ENCODE assay signal across 1 cellular context in the genomic region with DNA sequence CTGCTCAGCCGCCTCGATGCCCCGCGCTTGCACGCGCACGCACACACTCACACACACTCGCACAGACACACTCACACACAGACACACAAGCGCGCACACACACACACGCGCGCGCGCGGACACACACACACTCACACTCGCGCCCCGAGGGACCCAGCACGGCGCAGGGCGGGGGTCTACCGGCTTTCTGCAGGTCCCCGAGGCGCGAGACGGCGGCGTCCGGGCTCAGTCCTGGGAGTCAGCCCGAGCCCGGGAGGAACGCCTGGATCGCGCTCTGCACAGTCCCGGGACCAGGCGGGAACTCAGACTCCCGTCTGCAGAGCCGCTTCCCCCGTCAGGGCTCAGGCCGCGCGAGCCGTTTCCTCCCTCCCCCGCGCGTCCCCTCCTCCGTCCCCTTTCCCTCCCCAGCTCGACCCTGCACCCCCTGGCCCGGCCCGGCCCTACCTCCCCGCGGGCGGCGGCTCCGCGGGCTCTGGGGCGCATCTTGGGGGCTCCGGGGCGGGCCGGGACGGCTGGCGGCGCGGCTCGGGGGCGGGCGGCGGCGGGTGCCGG.
TF ChIP-seq lines count a peak whose summit lies in the region.

No MANE protein-coding gene starts in this region.

TF ChIP-seq in IMR-90, 13 proteins besides CTCF, POLR2A, EP300 and RAD21:
- TF ChIP-seq, protein P1, sequence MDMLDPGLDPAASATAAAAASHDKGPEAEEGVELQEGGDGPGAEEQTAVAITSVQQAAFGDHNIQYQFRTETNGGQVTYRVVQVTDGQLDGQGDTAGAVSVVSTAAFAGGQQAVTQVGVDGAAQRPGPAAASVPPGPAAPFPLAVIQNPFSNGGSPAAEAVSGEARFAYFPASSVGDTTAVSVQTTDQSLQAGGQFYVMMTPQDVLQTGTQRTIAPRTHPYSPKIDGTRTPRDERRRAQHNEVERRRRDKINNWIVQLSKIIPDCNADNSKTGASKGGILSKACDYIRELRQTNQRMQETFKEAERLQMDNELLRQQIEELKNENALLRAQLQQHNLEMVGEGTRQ (IDR thresholded peaks at IDR 0.05; ENCODE audit: low read depth, low read length) = no peak
- TF ChIP-seq, protein P2, sequence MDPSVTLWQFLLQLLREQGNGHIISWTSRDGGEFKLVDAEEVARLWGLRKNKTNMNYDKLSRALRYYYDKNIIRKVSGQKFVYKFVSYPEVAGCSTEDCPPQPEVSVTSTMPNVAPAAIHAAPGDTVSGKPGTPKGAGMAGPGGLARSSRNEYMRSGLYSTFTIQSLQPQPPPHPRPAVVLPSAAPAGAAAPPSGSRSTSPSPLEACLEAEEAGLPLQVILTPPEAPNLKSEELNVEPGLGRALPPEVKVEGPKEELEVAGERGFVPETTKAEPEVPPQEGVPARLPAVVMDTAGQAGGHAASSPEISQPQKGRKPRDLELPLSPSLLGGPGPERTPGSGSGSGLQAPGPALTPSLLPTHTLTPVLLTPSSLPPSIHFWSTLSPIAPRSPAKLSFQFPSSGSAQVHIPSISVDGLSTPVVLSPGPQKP (IDR thresholded peaks at IDR 0.05; ENCODE audit: borderline replicate concordance, low read depth, low read length) = no peak
- TF ChIP-seq NFE2L2 (IDR thresholded peaks at IDR 0.05; ENCODE audit: low read depth, low read length) (no peak), MAZ (IDR thresholded peaks at IDR 0.05; ENCODE audit: borderline replicate concordance, low read depth, low read length) (no peak; the same call in 1 of the 2 replicates), MAFK (IDR thresholded peaks at IDR 0.05; ENCODE audit: low read depth, low read length) (no peak), CHD1 (IDR thresholded peaks at IDR 0.05; ENCODE audit: low read depth, low read length) (no peak), CEBPB (IDR thresholded peaks at IDR 0.05; ENCODE audit: low read depth, low read length) (no peak), RCOR1 (IDR thresholded peaks at IDR 0.05; ENCODE audit: insufficient replicate concordance, low read length) (no peak), FOS (IDR thresholded peaks at IDR 0.05; ENCODE audit: low read depth, low read length) (no peak), RFX5 (IDR thresholded peaks at IDR 0.05; ENCODE audit: low read depth, low read length) (no peak), MXI1 (IDR thresholded peaks at IDR 0.05; ENCODE audit: borderline replicate concordance, low read depth, low read length) (no peak), BHLHE40 (IDR thresholded peaks at IDR 0.05; ENCODE audit: low read depth, low read length) (no peak), SMC3 (IDR thresholded peaks at IDR 0.05; ENCODE audit: low read depth, low read length) (no peak)
